In the genomic region with DNA sequence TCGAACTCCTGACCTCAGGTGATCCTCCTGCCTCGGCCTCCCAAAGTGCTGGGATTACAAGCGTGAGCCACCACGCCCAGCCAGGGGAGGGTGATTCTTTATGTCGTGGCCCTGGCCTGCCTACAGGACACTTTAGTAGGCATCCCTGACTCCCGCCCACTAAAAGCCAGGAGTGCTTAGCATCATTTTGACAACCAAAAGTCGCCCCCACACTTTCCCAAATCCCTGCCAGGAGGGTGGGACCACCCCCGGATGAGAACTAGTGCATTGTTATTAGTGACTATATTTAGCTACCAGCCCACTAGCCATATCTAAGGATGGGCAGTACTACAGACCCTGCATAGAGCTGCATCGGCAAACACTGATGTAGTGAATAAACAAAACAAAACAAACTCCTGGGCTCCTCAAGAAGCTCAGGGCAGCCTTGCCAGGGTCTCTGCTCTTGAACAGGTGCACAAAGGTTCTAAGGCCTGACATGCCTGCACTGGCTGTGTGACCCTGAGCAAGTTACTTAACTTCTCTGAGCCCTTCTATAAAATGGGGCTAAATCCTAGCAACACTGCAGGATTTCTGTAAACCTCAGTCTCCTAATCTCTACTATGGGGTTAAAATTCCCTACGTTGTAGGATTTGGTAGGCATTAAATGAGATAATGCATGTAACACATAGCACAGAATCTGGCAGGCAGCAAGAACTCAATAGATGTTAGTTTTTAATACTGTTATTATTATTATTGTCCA, we compare ENCODE assay signal across 16 cellular contexts. TPM values are rescaled to one million over a fixed set of nuclear protein-coding genes. Genes with fewer than 3 reads are reported as not detected.
DNase-seq lines count a peak whose midpoint lies in the region; ATAC-seq and TF ChIP-seq lines count a peak whose summit lies in the region.
"Had no signal": no experiment of that assay in that cellular context is flagged by ENCODE, and none has a peak within 500 bp of the region (broad histone marks: within the 10 kb centered on the region; RNA-seq: fewer than 3 reads in every experiment).

No MANE protein-coding gene starts in this region.

- no peak overlapping the region for H2AFZ ChIP-seq in SU-DHL-6 (ENCODE audit: low read depth, low read length, severe bottlenecking)

- no peaks in the 10 kb centered on the region for H3K27me3 ChIP-seq in BLaER1
- no peaks in the 10 kb centered on the region for H3K27me3 ChIP-seq in CD8-positive, alpha-beta memory T cell (ENCODE audit: insufficient read depth, low read length, poor library complexity, severe bottlenecking)
- no peaks in the 10 kb centered on the region for H3K27me3 ChIP-seq in SU-DHL-6 (ENCODE audit: low read length)
- H3K27me3 ChIP-seq: BE2C, tibial nerve had no signal

- no peak for DNase-seq in CD8-positive, alpha-beta memory T cell
- DNase-seq in immature natural killer cell (no peak), occipital lobe (lab: John Stamatoyannopoulos, UW) (no peak), HCEC 1CT (no peak)
- no peak for DNase-seq in stimulated activated naive CD8-positive, alpha-beta T cell treated with anti-CD3 and anti-CD28 coated beads, Interleukin-15, amount 100 ng/mL, for 72 hours
- DNase-seq: activated CD4-positive, alpha-beta memory T cell treated with anti-CD3 and anti-CD28 coated beads for 36 hours; BE2C; left colon; NCI-H146; NCI-H82; psoas muscle had no signal

- H3K27ac ChIP-seq in BLaER1 (no peak overlapping the region), SU-DHL-6 (ENCODE audit: low read depth, low read length) (no peak overlapping the region)
- no peak overlapping the region for H3K27ac ChIP-seq in CD8-positive, alpha-beta memory T cell (ENCODE audit: low read depth, low read length)
- H3K27ac ChIP-seq: psoas muscle, tibial nerve had no signal

- H3K4me2 ChIP-seq in BLaER1 (peak overlapping the region; percentile 100), SU-DHL-6 (ENCODE audit: low read depth, low read length, poor library complexity, severe bottlenecking) (peak overlapping the region; percentile 69)

- H4K20me1 ChIP-seq in BLaER1 (peaks cover 67% of the 10 kb centered on the region), SU-DHL-6 (ENCODE audit: low read depth, low read length) (no peaks in the 10 kb centered on the region)

- H3K9ac ChIP-seq in BLaER1: no peak overlapping the region
- H3K9ac ChIP-seq in SU-DHL-6 (ENCODE audit: low read length): no peak overlapping the region

- peaks cover 66% of the 10 kb centered on the region for H3K4me1 ChIP-seq in BLaER1
- H3K4me1 ChIP-seq in CD8-positive, alpha-beta memory T cell (ENCODE audit: insufficient read depth, low read length): peaks cover 14% of the 10 kb centered on the region

- H3K36me3 ChIP-seq in BLaER1 (peaks cover 38% of the 10 kb centered on the region), SU-DHL-6 (ENCODE audit: low read length) (no peaks in the 10 kb centered on the region)
- no peaks in the 10 kb centered on the region for H3K36me3 ChIP-seq in CD8-positive, alpha-beta memory T cell (ENCODE audit: insufficient read depth, low read length)

- POLR2A ChIA-PET in CD8-positive, alpha-beta memory T cell (lab: Charles Lee): no interaction called here

- CTCF ChIA-PET in CD8-positive, alpha-beta memory T cell (lab: Charles Lee): interaction anchor here (1.5 kb wide), 1 partner anchor 149 kb away, joined by 3 read pairs; no protein-coding TSS in a partner anchor

- no peak for TF ChIP-seq CTCF in SU-DHL-6 (IDR thresholded peaks at IDR 0.05; ENCODE audit: insufficient read depth, low read length, poor library complexity, severe bottlenecking)

- H3K9me3 ChIP-seq in BLaER1: no peaks in the 10 kb centered on the region
- H3K9me3 ChIP-seq in CD8-positive, alpha-beta memory T cell (ENCODE audit: low read length): no peaks in the 10 kb centered on the region
- no peaks in the 10 kb centered on the region for H3K9me3 ChIP-seq in SU-DHL-6 (ENCODE audit: insufficient read depth, low read length)
- H3K9me3 ChIP-seq: BE2C, psoas muscle, tibial nerve had no signal

- peaks cover 18 to 29% (median 29%) of the 10 kb centered on the region in 3 donors for H3K4me1 Mint-ChIP-seq in CD8-positive, alpha-beta memory T cell
- peaks cover 17 to 19% of the 10 kb centered on the region in 2 donors for H3K4me1 Mint-ChIP-seq in immature natural killer cell
- H3K4me1 Mint-ChIP-seq in stimulated activated naive CD8-positive, alpha-beta T cell treated with anti-CD3 and anti-CD28 coated beads, Interleukin-15, amount 100 ng/mL, for 72 hours: peaks cover 51% of the 10 kb centered on the region

- ATAC-seq in GM18861 (IDR thresholded peaks at IDR 0.05; ENCODE audit: unreplicated experiment): no peak
- no peak for ATAC-seq in stimulated activated naive CD8-positive, alpha-beta T cell treated with anti-CD3 and anti-CD28 coated beads, Interleukin-15, amount 100 ng/mL, for 72 hours
- ATAC-seq: left colon, psoas muscle had no signal

- no peaks in the 10 kb centered on the region for H3K9me3 Mint-ChIP-seq in CD8-positive, alpha-beta memory T cell
- no peaks in the 10 kb centered on the region for H3K9me3 Mint-ChIP-seq in immature natural killer cell
- no peaks in the 10 kb centered on the region for H3K9me3 Mint-ChIP-seq in stimulated activated naive CD8-positive, alpha-beta T cell treated with anti-CD3 and anti-CD28 coated beads, Interleukin-15, amount 100 ng/mL, for 72 hours
- H3K9me3 Mint-ChIP-seq: activated CD4-positive, alpha-beta memory T cell treated with anti-CD3 and anti-CD28 coated beads for 36 hours; activated T-helper 2 cell treated with anti-CD3 and anti-CD28 coated beads, Interferon-gamma antibody, Interleukin-2, Interleukin-4, amounts not matched to agents 10 μg/mL and 5 μg/mL and 100 μg/mL, durations not matched to agents 14 hours and 24 hours and 36 hours had no signal

- H3K9me2 ChIP-seq in SU-DHL-6 (replicated peaks; ENCODE audit: insufficient read depth, low read length): no peaks in the 10 kb centered on the region

- peak overlapping the region in 6 of 7 donors; percentile 29 to 87 (median 58) for H3K4me3 Mint-ChIP-seq in CD8-positive, alpha-beta memory T cell
- H3K4me3 Mint-ChIP-seq in immature natural killer cell: peak overlapping the region in 3 of 5 donors; percentile 21 to 52 (median 43)
- no peak overlapping the region for H3K4me3 Mint-ChIP-seq in stimulated activated naive CD8-positive, alpha-beta T cell treated with anti-CD3 and anti-CD28 coated beads, Interleukin-15, amount 100 ng/mL, for 72 hours

- peaks cover 0 to 15% (median 4%) of the 10 kb centered on the region in 3 donors for H3K36me3 Mint-ChIP-seq in CD8-positive, alpha-beta memory T cell
- peaks cover 0 to 5% (median 0%) of the 10 kb centered on the region in 3 donors for H3K36me3 Mint-ChIP-seq in immature natural killer cell

- H3K79me2 ChIP-seq in SU-DHL-6 (ENCODE audit: insufficient read depth, low read length): peaks cover 40% of the 10 kb centered on the region

- no peak overlapping the region for H3K4me3 ChIP-seq in BLaER1
- H3K4me3 ChIP-seq in CD8-positive, alpha-beta memory T cell (ENCODE audit: low read length): no peak overlapping the region
- no peak overlapping the region for H3K4me3 ChIP-seq in SU-DHL-6 (ENCODE audit: insufficient read depth, low read length, poor library complexity, severe bottlenecking)

- H3K27me3 Mint-ChIP-seq in CD8-positive, alpha-beta memory T cell: no peaks in the 10 kb centered on the region
- H3K27me3 Mint-ChIP-seq in immature natural killer cell (ENCODE audit: low read depth in 3 of 3): peaks cover 0 to 7% (median 0%) of the 10 kb centered on the region in 3 donors
- H3K27me3 Mint-ChIP-seq in stimulated activated naive CD8-positive, alpha-beta T cell treated with anti-CD3 and anti-CD28 coated beads, Interleukin-15, amount 100 ng/mL, for 72 hours: no peaks in the 10 kb centered on the region
- H3K27me3 Mint-ChIP-seq: activated CD4-positive, alpha-beta memory T cell treated with anti-CD3 and anti-CD28 coated beads for 36 hours had no signal

- peak overlapping the region in 2 of 8 donors; percentile 45 to 61 for H3K27ac Mint-ChIP-seq in CD8-positive, alpha-beta memory T cell
- no peak overlapping the region for H3K27ac Mint-ChIP-seq in immature natural killer cell
- H3K27ac Mint-ChIP-seq in stimulated activated naive CD8-positive, alpha-beta T cell treated with anti-CD3 and anti-CD28 coated beads, Interleukin-15, amount 100 ng/mL, for 72 hours: no peak overlapping the region
- H3K27ac Mint-ChIP-seq: activated T-helper 2 cell treated with anti-CD3 and anti-CD28 coated beads, Interferon-gamma antibody, Interleukin-2, Interleukin-4, amounts not matched to agents 10 μg/mL and 5 μg/mL and 100 μg/mL, durations not matched to agents 14 hours and 24 hours and 36 hours had no signal

- H3F3A ChIP-seq in SU-DHL-6 (ENCODE audit: insufficient read depth): no peaks in the 10 kb centered on the region

RNA-seq across cellular contexts. Expression of gene CAMKK2, which starts 2.2 kb away (rescaled TPM):
- 10 to 100 TPM; 35.9 to 37.5 TPM for total RNA-seq in CD8-positive, alpha-beta memory T cell
- polyA plus RNA-seq in CD8-positive, alpha-beta memory T cell: 17.0 TPM
- polyA plus RNA-seq in immature natural killer cell: 10 to 100 TPM in 2 of 3 donors, 1 to 10 TPM in 1; 8.0 to 20.3 (median 12.6) TPM
- total RNA-seq in occipital lobe: 41.6 TPM

RNA-seq across cellular contexts. Expression of gene ANAPC5, which starts 57.9 kb away (rescaled TPM):
- total RNA-seq in CD8-positive, alpha-beta memory T cell: 100 to 1,000 TPM; 133 TPM
- polyA plus RNA-seq in CD8-positive, alpha-beta memory T cell: 148 TPM
- 100 to 1,000 TPM; 150 to 248 (median 157) TPM for polyA plus RNA-seq in immature natural killer cell
- 169 TPM for total RNA-seq in occipital lobe

Comparison
In these comparisons a context has a peak if more than half of its experiments do, and no peak if none do; other contexts are left out.
1. H3K4me3 Mint-ChIP-seq: peak in CD8-positive, alpha-beta memory T cell (6 of 7) and immature natural killer cell (3 of 5); none in stimulated activated naive CD8-positive, alpha-beta T cell treated with anti-CD3 and anti-CD28 coated beads, Interleukin-15, amount 100 ng/mL, for 72 hours (0 of 2).